1 cellular context compared by ENCODE assay signal in the genomic region with DNA sequence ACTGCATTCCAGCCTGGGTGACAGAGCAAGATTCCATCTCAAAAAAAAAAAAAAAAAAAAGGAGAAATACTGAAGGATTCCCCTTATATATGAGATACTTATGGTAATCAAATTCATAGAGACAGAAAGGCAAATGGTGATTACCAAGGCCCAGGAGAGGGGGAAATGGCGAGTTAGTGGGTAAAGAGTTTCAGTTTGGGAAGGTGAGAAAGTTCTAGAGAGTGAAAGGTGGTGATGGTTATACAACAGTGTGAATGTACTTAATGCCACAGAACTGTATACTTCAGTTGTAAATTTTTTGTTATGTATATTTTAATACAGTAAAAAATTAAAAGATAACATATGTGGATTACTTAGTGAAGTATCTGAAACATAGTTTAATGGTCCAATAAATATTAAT.
TF ChIP-seq lines count a peak whose summit lies in the region.

No MANE protein-coding gene starts in this region.

TF ChIP-seq in GM12878, 131 proteins besides CTCF, POLR2A, EP300 and RAD21 (continued from another document):
- TF ChIP-seq, protein P1, sequence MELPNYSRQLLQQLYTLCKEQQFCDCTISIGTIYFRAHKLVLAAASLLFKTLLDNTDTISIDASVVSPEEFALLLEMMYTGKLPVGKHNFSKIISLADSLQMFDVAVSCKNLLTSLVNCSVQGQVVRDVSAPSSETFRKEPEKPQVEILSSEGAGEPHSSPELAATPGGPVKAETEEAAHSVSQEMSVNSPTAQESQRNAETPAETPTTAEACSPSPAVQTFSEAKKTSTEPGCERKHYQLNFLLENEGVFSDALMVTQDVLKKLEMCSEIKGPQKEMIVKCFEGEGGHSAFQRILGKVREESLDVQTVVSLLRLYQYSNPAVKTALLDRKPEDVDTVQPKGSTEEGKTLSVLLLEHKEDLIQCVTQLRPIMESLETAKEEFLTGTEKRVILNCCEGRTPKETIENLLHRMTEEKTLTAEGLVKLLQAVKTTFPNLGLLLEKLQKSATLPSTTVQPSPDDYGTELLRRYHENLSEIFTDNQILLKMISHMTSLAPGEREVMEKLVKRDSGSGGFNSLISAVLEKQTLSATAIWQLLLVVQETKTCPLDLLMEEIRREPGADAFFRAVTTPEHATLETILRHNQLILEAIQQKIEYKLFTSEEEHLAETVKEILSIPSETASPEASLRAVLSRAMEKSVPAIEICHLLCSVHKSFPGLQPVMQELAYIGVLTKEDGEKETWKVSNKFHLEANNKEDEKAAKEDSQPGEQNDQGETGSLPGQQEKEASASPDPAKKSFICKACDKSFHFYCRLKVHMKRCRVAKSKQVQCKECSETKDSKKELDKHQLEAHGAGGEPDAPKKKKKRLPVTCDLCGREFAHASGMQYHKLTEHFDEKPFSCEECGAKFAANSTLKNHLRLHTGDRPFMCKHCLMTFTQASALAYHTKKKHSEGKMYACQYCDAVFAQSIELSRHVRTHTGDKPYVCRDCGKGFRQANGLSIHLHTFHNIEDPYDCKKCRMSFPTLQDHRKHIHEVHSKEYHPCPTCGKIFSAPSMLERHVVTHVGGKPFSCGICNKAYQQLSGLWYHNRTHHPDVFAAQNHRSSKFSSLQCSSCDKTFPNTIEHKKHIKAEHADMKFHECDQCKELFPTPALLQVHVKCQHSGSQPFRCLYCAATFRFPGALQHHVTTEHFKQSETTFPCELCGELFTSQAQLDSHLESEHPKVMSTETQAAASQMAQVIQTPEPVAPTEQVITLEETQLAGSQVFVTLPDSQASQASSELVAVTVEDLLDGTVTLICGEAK (IDR thresholded peaks at IDR 0.05; ENCODE audit: borderline replicate concordance) = no peak
- TF ChIP-seq, protein P2, sequence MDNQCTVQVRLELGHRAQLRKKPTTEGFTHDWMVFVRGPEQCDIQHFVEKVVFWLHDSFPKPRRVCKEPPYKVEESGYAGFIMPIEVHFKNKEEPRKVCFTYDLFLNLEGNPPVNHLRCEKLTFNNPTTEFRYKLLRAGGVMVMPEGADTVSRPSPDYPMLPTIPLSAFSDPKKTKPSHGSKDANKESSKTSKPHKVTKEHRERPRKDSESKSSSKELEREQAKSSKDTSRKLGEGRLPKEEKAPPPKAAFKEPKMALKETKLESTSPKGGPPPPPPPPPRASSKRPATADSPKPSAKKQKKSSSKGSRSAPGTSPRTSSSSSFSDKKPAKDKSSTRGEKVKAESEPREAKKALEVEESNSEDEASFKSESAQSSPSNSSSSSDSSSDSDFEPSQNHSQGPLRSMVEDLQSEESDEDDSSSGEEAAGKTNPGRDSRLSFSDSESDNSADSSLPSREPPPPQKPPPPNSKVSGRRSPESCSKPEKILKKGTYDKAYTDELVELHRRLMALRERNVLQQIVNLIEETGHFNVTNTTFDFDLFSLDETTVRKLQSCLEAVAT (IDR thresholded peaks at IDR 0.05) = no peak
- no peak for TF ChIP-seq KDM1A (IDR thresholded peaks at IDR 0.05; ENCODE audit: borderline replicate concordance)
- TF ChIP-seq, protein P3, sequence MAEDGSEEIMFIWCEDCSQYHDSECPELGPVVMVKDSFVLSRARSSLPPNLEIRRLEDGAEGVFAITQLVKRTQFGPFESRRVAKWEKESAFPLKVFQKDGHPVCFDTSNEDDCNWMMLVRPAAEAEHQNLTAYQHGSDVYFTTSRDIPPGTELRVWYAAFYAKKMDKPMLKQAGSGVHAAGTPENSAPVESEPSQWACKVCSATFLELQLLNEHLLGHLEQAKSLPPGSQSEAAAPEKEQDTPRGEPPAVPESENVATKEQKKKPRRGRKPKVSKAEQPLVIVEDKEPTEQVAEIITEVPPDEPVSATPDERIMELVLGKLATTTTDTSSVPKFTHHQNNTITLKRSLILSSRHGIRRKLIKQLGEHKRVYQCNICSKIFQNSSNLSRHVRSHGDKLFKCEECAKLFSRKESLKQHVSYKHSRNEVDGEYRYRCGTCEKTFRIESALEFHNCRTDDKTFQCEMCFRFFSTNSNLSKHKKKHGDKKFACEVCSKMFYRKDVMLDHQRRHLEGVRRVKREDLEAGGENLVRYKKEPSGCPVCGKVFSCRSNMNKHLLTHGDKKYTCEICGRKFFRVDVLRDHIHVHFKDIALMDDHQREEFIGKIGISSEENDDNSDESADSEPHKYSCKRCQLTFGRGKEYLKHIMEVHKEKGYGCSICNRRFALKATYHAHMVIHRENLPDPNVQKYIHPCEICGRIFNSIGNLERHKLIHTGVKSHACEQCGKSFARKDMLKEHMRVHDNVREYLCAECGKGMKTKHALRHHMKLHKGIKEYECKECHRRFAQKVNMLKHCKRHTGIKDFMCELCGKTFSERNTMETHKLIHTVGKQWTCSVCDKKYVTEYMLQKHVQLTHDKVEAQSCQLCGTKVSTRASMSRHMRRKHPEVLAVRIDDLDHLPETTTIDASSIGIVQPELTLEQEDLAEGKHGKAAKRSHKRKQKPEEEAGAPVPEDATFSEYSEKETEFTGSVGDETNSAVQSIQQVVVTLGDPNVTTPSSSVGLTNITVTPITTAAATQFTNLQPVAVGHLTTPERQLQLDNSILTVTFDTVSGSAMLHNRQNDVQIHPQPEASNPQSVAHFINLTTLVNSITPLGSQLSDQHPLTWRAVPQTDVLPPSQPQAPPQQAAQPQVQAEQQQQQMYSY (CRISPR knock-in tag; IDR thresholded peaks at IDR 0.05) = no peak
